Comparison of ENCODE assay signal across 20 cellular contexts in the genomic region with DNA sequence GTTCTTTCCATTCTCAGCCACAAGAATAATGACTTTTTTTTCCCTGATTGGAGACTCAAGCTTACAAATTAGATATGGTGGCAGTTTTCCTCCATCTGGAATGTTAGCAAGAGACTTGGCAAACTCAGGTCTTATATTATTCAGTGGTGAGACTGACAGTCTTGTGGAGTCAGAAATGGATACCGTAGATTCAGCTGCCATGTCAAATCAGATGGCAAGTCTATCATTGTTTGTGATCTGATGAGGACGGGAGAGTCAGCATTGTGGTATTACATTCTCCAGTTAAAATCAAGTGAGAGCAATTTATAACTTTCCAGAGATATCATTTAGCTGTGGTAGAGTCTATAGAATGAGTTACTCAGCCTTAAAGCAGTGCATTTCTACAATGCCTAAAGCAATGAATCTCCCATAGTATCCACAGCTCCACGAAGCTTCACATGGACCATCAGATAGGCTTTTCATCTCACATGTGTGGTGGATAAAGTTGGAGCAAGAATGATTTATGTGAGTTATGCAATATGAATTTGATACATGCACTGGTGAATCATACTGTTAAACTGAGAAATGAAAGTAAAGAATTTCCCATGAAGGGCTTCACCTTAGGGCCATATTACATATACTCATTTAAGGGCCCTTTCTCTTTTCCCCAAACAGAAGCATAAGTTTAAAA.
DNase-seq lines count a peak whose midpoint lies in the region; ATAC-seq and TF ChIP-seq lines count a peak whose summit lies in the region.
"Had no signal": no experiment of that assay in that cellular context is flagged by ENCODE, and none has a peak within 500 bp of the region (broad histone marks: within the 10 kb centered on the region; RNA-seq: fewer than 3 reads in every experiment).

No MANE protein-coding gene starts in this region.

- H2AFZ ChIP-seq in SK-N-SH (ENCODE audit: low read depth): no peak overlapping the region

- DNase-seq in HPDE6-E6E7 (ENCODE audit: extremely low spot score) (peak; percentile 14), SK-N-SH (no peak), fibroblast of gingiva (ENCODE audit: low read depth) (peak; percentile 49), psoas muscle (no peak), T-helper 1 cell (no peak), nephron progenitor cell (no peak)
- DNase-seq in activated T-cell treated with anti-CD3 and anti-CD28 coated beads, Interleukin-2, amount 50 U/mL, for 24 hours: no peak
- DNase-seq: activated CD8-positive, alpha-beta T cell treated with anti-CD3 and anti-CD28 coated beads for 36 hours; AML-193; colonic mucosa; hypothalamus; left colon; NCI-H2081 treated with DMSO at 0.1 percent for 48 hours; NCI-H526 treated with DMSO at 0.1 percent for 48 hours; posterior cingulate gyrus; stimulated activated CD4-positive, alpha-beta T cell treated with anti-CD3 and anti-CD28 coated beads, Interleukin-12 subunit alpha, Interleukin-12 subunit beta, amount 100 ng/mL, for 4 hours had no signal

- TF ChIP-seq RAD21 in SK-N-SH (IDR thresholded peaks at IDR 0.05; ENCODE audit: low read length): no peak

- H3K9me3 Mint-ChIP-seq in activated T-cell treated with anti-CD3 and anti-CD28 coated beads, Interleukin-2, amount 50 U/mL, for 24 hours: peaks cover 4% of the 10 kb centered on the region
- H3K9me3 Mint-ChIP-seq in nephron progenitor cell: peaks cover 47% of the 10 kb centered on the region
- H3K9me3 Mint-ChIP-seq: activated CD8-positive, alpha-beta T cell treated with anti-CD3 and anti-CD28 coated beads for 36 hours; stimulated activated naive CD8-positive, alpha-beta T cell treated with anti-CD3 and anti-CD28 coated beads, Interleukin-15, Interleukin-2, amounts not matched to agents 100 ng/mL and 50 ng/mL, for 24 hours had no signal

- H3K27me3 ChIP-seq in SK-N-SH (ENCODE audit: insufficient read depth) (no peaks in the 10 kb centered on the region), psoas muscle (ENCODE audit: insufficient read depth in 3 of 3, low read length in 2 of 3) (no peaks in the 10 kb centered on the region)
- H3K27me3 ChIP-seq: adrenal gland, colonic mucosa, vagina had no signal

- CTCF ChIA-PET in SK-N-SH (lab: Yijun Ruan, JAX): interaction anchor here (0.6 to 0.7 kb wide), 2 partner anchors 95 to 244 kb away, joined by 3 read pairs; no protein-coding TSS in a partner anchor

- no peaks in the 10 kb centered on the region for H3K4me1 ChIP-seq in SK-N-SH (ENCODE audit: control insufficient read depth in 1 of 2, insufficient read depth in 2 of 2, low read depth in 1 of 2, low read length in 1 of 2)
- H3K4me1 ChIP-seq in psoas muscle: peaks cover 10% of the 10 kb centered on the region
- H3K4me1 ChIP-seq: adrenal gland, colonic mucosa, vagina had no signal

- no peak for TF ChIP-seq EP300 in SK-N-SH (IDR thresholded peaks at IDR 0.05; ENCODE audit: borderline replicate concordance in 1 of 2, low read depth in 1 of 2, low read length in 1 of 2)

- H3K9ac ChIP-seq in SK-N-SH: no peak overlapping the region

- H3K27ac Mint-ChIP-seq in activated T-cell treated with anti-CD3 and anti-CD28 coated beads, Interleukin-2, amount 50 U/mL, for 24 hours: no peak overlapping the region
- no peak overlapping the region for H3K27ac Mint-ChIP-seq in nephron progenitor cell
- H3K27ac Mint-ChIP-seq: activated CD8-positive, alpha-beta T cell treated with anti-CD3 and anti-CD28 coated beads for 36 hours; stimulated activated naive CD8-positive, alpha-beta T cell treated with anti-CD3 and anti-CD28 coated beads, Interleukin-15, Interleukin-2, amounts not matched to agents 100 ng/mL and 50 ng/mL, for 24 hours had no signal

- H3K4me2 ChIP-seq in SK-N-SH: no peak overlapping the region

- POLR2A ChIA-PET in SK-N-SH (lab: Yijun Ruan, JAX): no interaction called here

- H3K27ac ChIP-seq in SK-N-SH (ENCODE audit: low read depth in 2 of 2, low read length in 1 of 2) (peak overlapping the region in 1 of 2 experiments; percentile 21; a peak in 1 of 4 replicates), psoas muscle (no peak overlapping the region)
- H3K27ac ChIP-seq: adrenal gland, colonic mucosa, vagina had no signal

- no peaks in the 10 kb centered on the region for H3K27me3 Mint-ChIP-seq in activated T-cell treated with anti-CD3 and anti-CD28 coated beads, Interleukin-2, amount 50 U/mL, for 24 hours
- no peaks in the 10 kb centered on the region for H3K27me3 Mint-ChIP-seq in nephron progenitor cell (ENCODE audit: low read depth, poor library complexity)
- H3K27me3 Mint-ChIP-seq: activated CD8-positive, alpha-beta T cell treated with anti-CD3 and anti-CD28 coated beads for 36 hours; stimulated activated naive CD8-positive, alpha-beta T cell treated with anti-CD3 and anti-CD28 coated beads, Interleukin-15, Interleukin-2, amounts not matched to agents 100 ng/mL and 50 ng/mL, for 24 hours had no signal

- 33% methylated on average over 3 of the region's 3 CpGs for WGBS in SK-N-SH (ENCODE audit: low lambda C conversion rate)
- WGBS in psoas muscle, 3 donors: 36 to 48% (median 42%) methylated on average over 3 of the region's 3 CpGs

- H3K4me1 Mint-ChIP-seq in activated T-cell treated with anti-CD3 and anti-CD28 coated beads, Interleukin-2, amount 50 U/mL, for 24 hours (ENCODE audit: low read depth): no peaks in the 10 kb centered on the region
- H3K4me1 Mint-ChIP-seq in nephron progenitor cell: peaks cover 15% of the 10 kb centered on the region

- no peak overlapping the region for H3K4me3 Mint-ChIP-seq in activated T-cell treated with anti-CD3 and anti-CD28 coated beads, Interleukin-2, amount 50 U/mL, for 24 hours
- no peak overlapping the region for H3K4me3 Mint-ChIP-seq in nephron progenitor cell
- H3K4me3 Mint-ChIP-seq: activated CD8-positive, alpha-beta T cell treated with anti-CD3 and anti-CD28 coated beads for 36 hours; stimulated activated naive CD8-positive, alpha-beta T cell treated with anti-CD3 and anti-CD28 coated beads, Interleukin-15, Interleukin-2, amounts not matched to agents 100 ng/mL and 50 ng/mL, for 24 hours had no signal

- H3K9me3 ChIP-seq in SK-N-SH (no peaks in the 10 kb centered on the region), psoas muscle (no peaks in the 10 kb centered on the region)
- H3K9me3 ChIP-seq: adrenal gland, colonic mucosa, vagina had no signal

- peak; percentile 90 to 94 (median 92) for ATAC-seq in psoas muscle
- no peak for ATAC-seq in HG02885 (IDR thresholded peaks at IDR 0.05; ENCODE audit: poor library complexity, unreplicated experiment)
- ATAC-seq: activated CD8-positive, alpha-beta T cell treated with anti-CD3 and anti-CD28 coated beads for 36 hours; left colon had no signal

- H3K9me2 ChIP-seq in SK-N-SH: no peaks in the 10 kb centered on the region

- H3K4me3 ChIP-seq in SK-N-SH (ENCODE audit: low read depth in 2 of 2, low read length in 1 of 2) (no peak overlapping the region), psoas muscle (no peak overlapping the region)
- H3K4me3 ChIP-seq: adrenal gland, colonic mucosa, vagina had no signal

- H3K79me2 ChIP-seq in SK-N-SH (ENCODE audit: insufficient read depth): no peaks in the 10 kb centered on the region

- H3F3A ChIP-seq in SK-N-SH (replicated peaks; ENCODE audit: insufficient read depth): peaks cover 4% of the 10 kb centered on the region

- H3K36me3 ChIP-seq in SK-N-SH (replicated peaks in 1 of 2; ENCODE audit: control insufficient read depth in 1 of 2, insufficient read depth in 2 of 2, low read length in 1 of 2): no peaks in the 10 kb centered on the region
- H3K36me3 ChIP-seq in psoas muscle (ENCODE audit: insufficient read depth in 1 of 2, low read depth in 1 of 2): no peaks in the 10 kb centered on the region
- H3K36me3 ChIP-seq: adrenal gland, colonic mucosa, vagina had no signal

- TF ChIP-seq CTCF in SK-N-SH (IDR thresholded peaks at IDR 0.05): no peak
- TF ChIP-seq CTCF in psoas muscle (IDR thresholded peaks at IDR 0.05): no peak
- no peak for TF ChIP-seq CTCF in nephron progenitor cell (IDR thresholded peaks at IDR 0.05)

- intact Hi-C loops in psoas muscle (cut with DNase I): no loop called here

- H3K36me3 Mint-ChIP-seq in activated T-cell treated with anti-CD3 and anti-CD28 coated beads, Interleukin-2, amount 50 U/mL, for 24 hours (ENCODE audit: low read depth): no peaks in the 10 kb centered on the region
- peaks cover 8% of the 10 kb centered on the region for H3K36me3 Mint-ChIP-seq in nephron progenitor cell (ENCODE audit: low read depth)

- H4K20me1 ChIP-seq in SK-N-SH (ENCODE audit: insufficient read depth): no peaks in the 10 kb centered on the region

TF ChIP-seq in SK-N-SH, 30 proteins besides CTCF, POLR2A, EP300 and RAD21:
- TF ChIP-seq TCF12 (IDR thresholded peaks at IDR 0.05) (peak; percentile 33; the same call in 1 of the 2 replicates), TEAD4 (IDR thresholded peaks at IDR 0.05; ENCODE audit: borderline replicate concordance, insufficient read depth) (no peak), JUND (IDR thresholded peaks at IDR 0.05) (peak; percentile 23; the same call in 1 of the 2 replicates), MXI1 (IDR thresholded peaks at IDR 0.05; ENCODE audit: low read depth, low read length) (no peak)
- TF ChIP-seq, protein P1, sequence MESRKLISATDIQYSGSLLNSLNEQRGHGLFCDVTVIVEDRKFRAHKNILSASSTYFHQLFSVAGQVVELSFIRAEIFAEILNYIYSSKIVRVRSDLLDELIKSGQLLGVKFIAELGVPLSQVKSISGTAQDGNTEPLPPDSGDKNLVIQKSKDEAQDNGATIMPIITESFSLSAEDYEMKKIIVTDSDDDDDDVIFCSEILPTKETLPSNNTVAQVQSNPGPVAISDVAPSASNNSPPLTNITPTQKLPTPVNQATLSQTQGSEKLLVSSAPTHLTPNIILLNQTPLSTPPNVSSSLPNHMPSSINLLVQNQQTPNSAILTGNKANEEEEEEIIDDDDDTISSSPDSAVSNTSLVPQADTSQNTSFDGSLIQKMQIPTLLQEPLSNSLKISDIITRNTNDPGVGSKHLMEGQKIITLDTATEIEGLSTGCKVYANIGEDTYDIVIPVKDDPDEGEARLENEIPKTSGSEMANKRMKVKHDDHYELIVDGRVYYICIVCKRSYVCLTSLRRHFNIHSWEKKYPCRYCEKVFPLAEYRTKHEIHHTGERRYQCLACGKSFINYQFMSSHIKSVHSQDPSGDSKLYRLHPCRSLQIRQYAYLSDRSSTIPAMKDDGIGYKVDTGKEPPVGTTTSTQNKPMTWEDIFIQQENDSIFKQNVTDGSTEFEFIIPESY (IDR thresholded peaks at IDR 0.05; ENCODE audit: borderline replicate concordance, low read depth): no peak
- TF ChIP-seq, protein P2, sequence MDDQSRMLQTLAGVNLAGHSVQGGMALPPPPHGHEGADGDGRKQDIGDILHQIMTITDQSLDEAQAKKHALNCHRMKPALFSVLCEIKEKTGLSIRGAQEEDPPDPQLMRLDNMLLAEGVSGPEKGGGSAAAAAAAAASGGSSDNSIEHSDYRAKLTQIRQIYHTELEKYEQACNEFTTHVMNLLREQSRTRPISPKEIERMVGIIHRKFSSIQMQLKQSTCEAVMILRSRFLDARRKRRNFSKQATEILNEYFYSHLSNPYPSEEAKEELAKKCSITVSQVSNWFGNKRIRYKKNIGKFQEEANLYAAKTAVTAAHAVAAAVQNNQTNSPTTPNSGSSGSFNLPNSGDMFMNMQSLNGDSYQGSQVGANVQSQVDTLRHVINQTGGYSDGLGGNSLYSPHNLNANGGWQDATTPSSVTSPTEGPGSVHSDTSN (IDR thresholded peaks at IDR 0.05): peak; percentile 79

Comparison
In these comparisons a context has a peak if more than half of its experiments do, and no peak if none do; other contexts are left out.
1. DNase-seq: peak in HPDE6-E6E7 (single experiment) and fibroblast of gingiva (single experiment); none in SK-N-SH (single experiment), psoas muscle (0 of 2), activated T-cell treated with anti-CD3 and anti-CD28 coated beads, Interleukin-2, amount 50 U/mL, for 24 hours (single experiment), T-helper 1 cell (0 of 5) and nephron progenitor cell (single experiment).